In the genomic region with DNA sequence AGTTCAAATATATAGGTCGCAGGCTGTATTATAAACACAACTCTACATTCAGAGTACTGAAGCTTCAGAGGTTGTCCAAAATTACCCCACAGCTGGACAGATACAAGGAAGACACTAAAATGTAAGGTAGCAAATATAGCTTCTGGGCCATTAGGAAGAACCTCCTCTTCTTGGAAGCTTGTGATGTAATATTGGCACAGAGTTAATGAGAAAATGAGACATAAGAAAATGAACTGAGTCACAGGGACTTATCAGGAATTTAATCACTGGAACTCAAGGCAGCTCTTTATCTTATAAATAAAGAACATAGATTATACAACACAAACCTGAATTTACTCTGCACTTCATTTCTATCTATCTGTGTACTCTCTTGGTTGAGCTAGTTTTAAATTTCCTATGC, we compare ENCODE assay signal across 13 cellular contexts.
DNase-seq lines count a peak whose midpoint lies in the region; ATAC-seq and TF ChIP-seq lines count a peak whose summit lies in the region.
"Had no signal": no experiment of that assay in that cellular context is flagged by ENCODE, and none has a peak within 500 bp of the region (broad histone marks: within the 10 kb centered on the region; RNA-seq: fewer than 3 reads in every experiment).

No MANE protein-coding gene starts in this region.

- H3K36me3 ChIP-seq in RWPE2 (ENCODE audit: low read depth): no peaks in the 10 kb centered on the region

- TF ChIP-seq CTCF in LNCaP clone FGC (IDR thresholded peaks at IDR 0.05; ENCODE audit: control insufficient read depth, extremely low read depth, insufficient read depth): no peak
- TF ChIP-seq CTCF in RWPE2 (IDR thresholded peaks at IDR 0.05; ENCODE audit: poor library complexity, severe bottlenecking): no peak
- no peak for TF ChIP-seq CTCF in choroid plexus epithelial cell (conservative IDR thresholded peaks at IDR 0.05; ENCODE audit: low read depth, low read length)

- H3K9me3 ChIP-seq in RWPE2 (ENCODE audit: severe bottlenecking): no peaks in the 10 kb centered on the region

- H3K4me3 ChIP-seq in LNCaP clone FGC (ENCODE audit: low read depth, low read length) (no peak overlapping the region), RWPE2 (ENCODE audit: severe bottlenecking) (no peak overlapping the region), choroid plexus epithelial cell (ENCODE audit: low read depth, low read length) (no peak overlapping the region)
- H3K4me3 ChIP-seq: GM12878, GM23248 had no signal

- ATAC-seq in RWPE2 (ENCODE audit: low read depth) (0 out of 3 replicates have a peak, but pooled peaks have one; percentile 23), GM18868 (IDR thresholded peaks at IDR 0.05; ENCODE audit: unreplicated experiment) (no peak)
- ATAC-seq: CD8-positive, alpha-beta T cell; GM12878; HCT116 had no signal

- DNase-seq in EH (ENCODE audit: low read depth) (peak; percentile 37), LNCaP clone FGC (ENCODE audit: low read depth) (peak; percentile 46), RWPE2 (ENCODE audit: low spot score) (no peak), choroid plexus epithelial cell (ENCODE audit: low read depth) (peak; percentile 8), NCI-H2171 treated with DMSO at 0.1 percent for 48 hours (lab: John Stamatoyannopoulos, UW) (no peak), nucleus accumbens (lab: John Stamatoyannopoulos, UW) (no peak), iPS-NIHi7 (ENCODE audit: extremely low spot score) (no peak)
- DNase-seq: CD8-positive, alpha-beta T cell; COR-L47; GM23248 had no signal

- no peak overlapping the region for H3K27ac ChIP-seq in RWPE2 (ENCODE audit: poor library complexity, severe bottlenecking)
- H3K27ac ChIP-seq: GM23248 had no signal

- no peaks in the 10 kb centered on the region for H3K27me3 ChIP-seq in RWPE2 (ENCODE audit: insufficient read depth, poor library complexity, severe bottlenecking)

- H3K4me1 ChIP-seq in RWPE2 (ENCODE audit: insufficient read depth, poor library complexity, severe bottlenecking): peaks cover 20% of the 10 kb centered on the region

Comparison
In these comparisons a context has a peak if more than half of its experiments do, and no peak if none do; other contexts are left out.
1. DNase-seq: peak in EH (single experiment), LNCaP clone FGC (single experiment) and choroid plexus epithelial cell (single experiment); none in RWPE2 (single experiment), NCI-H2171 treated with DMSO at 0.1 percent for 48 hours (single experiment), nucleus accumbens (0 of 56) and iPS-NIHi7 (single experiment).